ENCODE assay signal across 24 cellular contexts in genomic region chr7:107128748-107129147, GRCh38. TPM values are rescaled to one million over a fixed set of nuclear protein-coding genes. Genes with fewer than 3 reads are reported as not detected.
DNase-seq lines count a peak whose midpoint lies in the region; ATAC-seq, FAIRE-seq and TF ChIP-seq lines count a peak whose summit lies in the region.
"Had no signal": no experiment of that assay in that cellular context is flagged by ENCODE, and none has a peak within 500 bp of the region (broad histone marks: within the 10 kb centered on the region; RNA-seq: fewer than 3 reads in every experiment).

No MANE protein-coding gene starts in this region.

- no peak overlapping the region for H3K4me2 ChIP-seq in HepG2 (ENCODE audit: low read depth, low read length)
- no peak overlapping the region for H3K4me2 ChIP-seq in IMR-90 (ENCODE audit: low read depth, low read length)
- H3K4me2 ChIP-seq: BLaER1 had no signal

- in situ Hi-C loops in HepG2 (cut with HindIII; ENCODE audit: extremely low pct_ligation_motif_present, low pct_unique_long_range_greater_than_20kb) (no loop called here), IMR-90 (cut with MboI; ENCODE audit: low sequenced_read_pairs) (no loop called here)

- H4K5ac ChIP-seq in IMR-90 (ENCODE audit: low read depth, low read length) = no peak overlapping the region

- TF ChIP-seq EP300 in HepG2 (IDR thresholded peaks at IDR 0.05; ENCODE audit: low read depth in 2 of 2, low read length in 2 of 2) (no peak), HepG2 (CRISPR knock-in tag; IDR thresholded peaks at IDR 0.05; ENCODE audit: borderline replicate concordance) (no peak)

- no peak overlapping the region for H3K56ac ChIP-seq in IMR-90 (ENCODE audit: extremely low read depth, insufficient read depth, low read length)

- H3K36me3 ChIP-seq in HepG2 (replicated peaks in 1 of 2; ENCODE audit: control insufficient read depth in 1 of 2, insufficient read depth in 2 of 2, low read length in 2 of 2) = no peaks in the 10 kb centered on the region
- no peaks in the 10 kb centered on the region for H3K36me3 ChIP-seq in right lobe of liver
- H3K36me3 ChIP-seq in IMR-90 (ENCODE audit: control insufficient read depth, insufficient read depth, low read length) = 0 out of 2 replicates have a peak, but pooled peaks cover 2% of the 10 kb centered on the region
- H3K36me3 ChIP-seq in breast epithelium = no peaks in the 10 kb centered on the region
- H3K36me3 ChIP-seq: BE2C, BLaER1 had no signal

- no peaks in the 10 kb centered on the region for H3K79me1 ChIP-seq in IMR-90 (ENCODE audit: low read depth in 1 of 2, low read length in 2 of 2)

- no peak overlapping the region for H2BK5ac ChIP-seq in IMR-90 (ENCODE audit: low read depth, low read length, poor library complexity, severe bottlenecking)

- no peak for TF ChIP-seq CTCF in HepG2 (CRISPR knock-in tag; IDR thresholded peaks at IDR 0.05)
- no peak for TF ChIP-seq CTCF in right lobe of liver (IDR thresholded peaks at IDR 0.05)
- no peak for TF ChIP-seq CTCF in IMR-90 (conservative IDR thresholded peaks at IDR 0.05; ENCODE audit: low read depth, low read length)
- no peak for TF ChIP-seq CTCF in glutamatergic neuron (IDR thresholded peaks at IDR 0.05; ENCODE audit: partially characterized antibody, unreplicated experiment)
- no peak for TF ChIP-seq CTCF in breast epithelium (IDR thresholded peaks at IDR 0.05)

- no peak overlapping the region for H3K18ac ChIP-seq in IMR-90 (ENCODE audit: low read depth, low read length)

- CTCF ChIA-PET in HepG2 (lab: Yijun Ruan, JAX; ENCODE audit: low intra/inter-chr PET ratio, low total read pairs) = no interaction called here
- CTCF ChIA-PET in IMR-90 (lab: Yijun Ruan, JAX) = no interaction called here

- no peak for FAIRE-seq in HepG2 (lab: Jason Lieb, UNC)
- FAIRE-seq: GM12891 had no signal

- H3K9ac ChIP-seq in HepG2 (ENCODE audit: insufficient read depth, low read depth, low read length) (no peak overlapping the region), IMR-90 (ENCODE audit: low read depth, low read length) (no peak overlapping the region)
- H3K9ac ChIP-seq: BLaER1 had no signal

- H3K4me1 ChIP-seq in HepG2 (ENCODE audit: insufficient read depth, low read length) (no peaks in the 10 kb centered on the region), right lobe of liver (no peaks in the 10 kb centered on the region), IMR-90 (ENCODE audit: control insufficient read depth, insufficient read depth, low read length) (no peaks in the 10 kb centered on the region; the same call in none of the 2 replicates), breast epithelium (no peaks in the 10 kb centered on the region)
- H3K4me1 ChIP-seq: BE2C, BLaER1 had no signal

- no peak overlapping the region for H2BK15ac ChIP-seq in IMR-90 (ENCODE audit: low read depth, low read length)

- H4K8ac ChIP-seq in IMR-90 (ENCODE audit: low read depth in 2 of 2, low read length in 2 of 2) = no peak overlapping the region

- no peak overlapping the region for H3K4me3 Mint-ChIP-seq in glutamatergic neuron (ENCODE audit: unreplicated experiment)
- H3K4me3 Mint-ChIP-seq: CD14-positive monocyte; CD4-positive, CD25-positive, alpha-beta regulatory T cell; CD8-positive, alpha-beta memory T cell had no signal

- H4K20me1 ChIP-seq in HepG2 (ENCODE audit: insufficient read depth, low read length) (no peaks in the 10 kb centered on the region), IMR-90 (ENCODE audit: insufficient read depth, low read length) (no peaks in the 10 kb centered on the region)
- H4K20me1 ChIP-seq: BLaER1 had no signal

- no peak overlapping the region for H2BK20ac ChIP-seq in IMR-90 (ENCODE audit: low read depth, low read length)

- peak overlapping the region; percentile 23 for H3K27ac Mint-ChIP-seq in glutamatergic neuron (ENCODE audit: unreplicated experiment)
- H3K27ac Mint-ChIP-seq: CD14-positive monocyte had no signal

- ATAC-seq in HepG2 (no peak), right lobe of liver (no peak), IMR-90 (ENCODE audit: low read depth) (no peak)

- H2AFZ ChIP-seq in HepG2 (ENCODE audit: low read length) (no peak overlapping the region), IMR-90 (replicated peaks; ENCODE audit: low read length, poor library complexity) (no peak overlapping the region)

- 8% methylated on average over 3 of the region's 3 CpGs for WGBS in HepG2 (ENCODE audit: low lambda C conversion rate)
- 83% methylated on average over 3 of the region's 3 CpGs for whole genome bisulfite sequencing in right lobe of liver (ENCODE audit: insufficient coverage, low coverage, low lambda C conversion rate, missing lambda C conversion rate)
- whole genome bisulfite sequencing in IMR-90 (ENCODE audit: extremely low coverage in 2 of 2, insufficient read length in 1 of 2), 2 experiments = no CpG with 5 or more reads among the region's 3 CpGs

- H3K23ac ChIP-seq in IMR-90 (ENCODE audit: low read depth, low read length) = no peak overlapping the region

- H3K9me1 ChIP-seq in IMR-90 (ENCODE audit: insufficient read depth, low read length) = no peaks in the 10 kb centered on the region

- no peak overlapping the region for H2BK120ac ChIP-seq in IMR-90 (ENCODE audit: low read depth, low read length)

- H4K91ac ChIP-seq in IMR-90 (ENCODE audit: insufficient read depth, low read depth, low read length) = no peak overlapping the region

- POLR2A ChIA-PET in HepG2 (lab: Yijun Ruan, JAX) (no interaction called here), IMR-90 (lab: Charles Lee; ENCODE audit: unreplicated experiment) (no interaction called here)

- no peak overlapping the region for H2AK9ac ChIP-seq in IMR-90 (replicated peaks; ENCODE audit: low read depth, low read length, poor library complexity)

- no peak for TF ChIP-seq RAD21 in HepG2 (CRISPR knock-in tag; IDR thresholded peaks at IDR 0.05)
- no peak for TF ChIP-seq RAD21 in IMR-90 (IDR thresholded peaks at IDR 0.05; ENCODE audit: low read length)

- BruUV-seq in HepG2 (replicated peaks; lab: Mats Ljungman, UMichigan) = no TSS peak
- no TSS peak for BruUV-seq in IMR-90 (replicated peaks; lab: Mats Ljungman, UMichigan)

- H2AK5ac ChIP-seq in IMR-90 (ENCODE audit: low read depth, low read length) = no peak overlapping the region

- H3K4me3 ChIP-seq in HepG2 (replicated peaks in 1 of 3; ENCODE audit: insufficient read depth in 1 of 3, low read depth in 2 of 3, low read length in 3 of 3) (no peak overlapping the region), right lobe of liver (no peak overlapping the region), IMR-90 (ENCODE audit: insufficient read depth, low read depth, low read length) (no peak overlapping the region), breast epithelium (no peak overlapping the region)
- H3K4me3 ChIP-seq: BLaER1 had no signal

- intact Hi-C loops in HepG2 (cut with micrococcal nuclease; ENCODE audit: unreplicated experiment) = no loop called here
- intact Hi-C loops in right lobe of liver (cut with DNase I) = no loop called here
- intact Hi-C loops in IMR-90 (cut with micrococcal nuclease) = no loop called here
- intact Hi-C loops in breast epithelium (cut with DNase I; ENCODE audit: low total_unique reads) = no loop called here

- DNase-seq in HepG2 (ENCODE audit: low spot score) (no peak), right lobe of liver (no peak), IMR-90 (no peak), glutamatergic neuron (no peak), breast epithelium (ENCODE audit: low spot score in 2 of 2) (no peak), NCI-H146 (lab: John Stamatoyannopoulos, UW) (no peak)
- DNase-seq: ACHN; BE2C; C1 segment of cervical spinal cord; CD4-positive, alpha-beta memory T cell; CD4-positive, CD25-positive, alpha-beta regulatory T cell; CD8-positive, alpha-beta memory T cell; COR-L47; DMS 273 treated with DMSO at 0.1 percent for 48 hours; DMS153; DMS53; DMS79; DND-41; EL; GF-D8 had no signal

- H3K4me1 Mint-ChIP-seq in glutamatergic neuron (ENCODE audit: low read depth, unreplicated experiment) = peaks cover 16% of the 10 kb centered on the region

- no peaks in the 10 kb centered on the region for H3K36me3 Mint-ChIP-seq in glutamatergic neuron (ENCODE audit: unreplicated experiment)
- H3K36me3 Mint-ChIP-seq: CD4-positive, alpha-beta memory T cell; CD4-positive, CD25-positive, alpha-beta regulatory T cell had no signal

- H3K27me3 ChIP-seq in HepG2 (ENCODE audit: control insufficient read depth in 1 of 2, insufficient read depth in 2 of 2, low read length in 2 of 2) (no peaks in the 10 kb centered on the region; a peak in 1 of 5 replicates), right lobe of liver (no peaks in the 10 kb centered on the region), IMR-90 (ENCODE audit: control insufficient read depth, insufficient read depth, low read length) (no peaks in the 10 kb centered on the region), breast epithelium (no peaks in the 10 kb centered on the region)
- H3K27me3 ChIP-seq: BE2C, BLaER1 had no signal

- H3K27me3 Mint-ChIP-seq in glutamatergic neuron (ENCODE audit: unreplicated experiment) = no peaks in the 10 kb centered on the region
- H3K27me3 Mint-ChIP-seq: CD4-positive, CD25-positive, alpha-beta regulatory T cell; CD8-positive, alpha-beta memory T cell had no signal

- no peak overlapping the region for H3K4ac ChIP-seq in IMR-90 (ENCODE audit: low read depth, low read length)

- no peak overlapping the region for H3K14ac ChIP-seq in IMR-90 (replicated peaks; ENCODE audit: low read depth, low read length)

- TF ChIP-seq POLR2A in HepG2 (IDR thresholded peaks at IDR 0.05; ENCODE audit: insufficient read depth in 1 of 2, low read depth in 2 of 2, low read length in 2 of 2) (no peak), right lobe of liver (IDR thresholded peaks at IDR 0.05) (no peak), IMR-90 (IDR thresholded peaks at IDR 0.05; ENCODE audit: low read depth, low read length) (no peak), breast epithelium (IDR thresholded peaks at IDR 0.05) (no peak)

- dilution Hi-C loops in IMR-90 (cut with HindIII; ENCODE audit: low sequenced_read_pairs, unreplicated experiment) = no loop called here

- H3K27ac ChIP-seq in HepG2 (ENCODE audit: extremely low read length, insufficient read depth, low read length) (no peak overlapping the region), right lobe of liver (no peak overlapping the region), IMR-90 (ENCODE audit: insufficient read depth, low read length) (no peak overlapping the region), breast epithelium (no peak overlapping the region)
- H3K27ac ChIP-seq: 22Rv1, BLaER1 had no signal

- H3K9me3 Mint-ChIP-seq in glutamatergic neuron (ENCODE audit: unreplicated experiment) = no peaks in the 10 kb centered on the region
- H3K9me3 Mint-ChIP-seq: CD4-positive, alpha-beta memory T cell; CD4-positive, CD25-positive, alpha-beta regulatory T cell; CD8-positive, alpha-beta memory T cell had no signal

- H3K9me3 ChIP-seq in HepG2 (ENCODE audit: low read length) (no peaks in the 10 kb centered on the region), right lobe of liver (no peaks in the 10 kb centered on the region), IMR-90 (ENCODE audit: control insufficient read depth, insufficient read depth, low read length) (no peaks in the 10 kb centered on the region), breast epithelium (no peaks in the 10 kb centered on the region)
- H3K9me3 ChIP-seq: BE2C, BLaER1 had no signal

- H3K79me2 ChIP-seq in HepG2 (ENCODE audit: insufficient read depth, low read length) = no peaks in the 10 kb centered on the region

RNA-seq across cellular contexts. Expression of gene HBP1, which starts 40.1 kb away (rescaled TPM):
- total RNA-seq in HepG2 (2016; rRNA removed; fragmentation: Illumina TruSeq; extraction: Trizol) (22.9 and 29.8 TPM in 2 replicates), right lobe of liver (10 to 100 TPM; 30.2 to 50.0 (median 36.9) TPM), IMR-90 (2012; rRNA removed) (69.9 and 70.0 TPM in 2 replicates), glutamatergic neuron (ENCODE audit: unreplicated experiment) (39.7 TPM), breast epithelium (100 to 1,000 TPM; 166 to 269 (median 176) TPM)
- total RNA-seq in HepG2 (2016; cell fraction: cytosol; rRNA removed; fragmentation: Illumina TruSeq; extraction: Trizol; ENCODE audit: low read depth) = 4.4 and 5.2 TPM in 2 replicates
- total RNA-seq in HepG2 (2016; cell fraction: insoluble cytoplasmic fraction; rRNA removed; fragmentation: Illumina TruSeq; extraction: Trizol) = 19.6 and 28.9 TPM in 2 replicates
- total RNA-seq in HepG2 (2016; cell fraction: membrane; rRNA removed; fragmentation: Illumina TruSeq; extraction: Trizol) = 8.0 and 9.4 TPM in 2 replicates
- total RNA-seq in HepG2 (2016; cell fraction: nucleus; rRNA removed; fragmentation: Illumina TruSeq; extraction: Trizol) = 16.5 and 18.0 TPM in 2 replicates
- polyA plus RNA-seq in HepG2 (2011; rRNA removed) (37.8 and 44.1 TPM in 2 replicates), IMR-90 (2012; rRNA removed) (19.0 and 27.1 TPM in 2 replicates)
- 24.4 and 33.9 TPM in 2 replicates for polyA plus RNA-seq in HepG2 (2011; cell fraction: cytosol; rRNA removed)
- 24.5 and 27.2 TPM in 2 replicates for polyA plus RNA-seq in HepG2 (2011; cell fraction: nucleus; rRNA removed)
- polyA plus RNA-seq in HepG2 (2012) = 40.5 and 54.8 TPM in 2 replicates
- polyA plus RNA-seq in HepG2 (2016; cell fraction: cytosol; fragmentation: Illumina TruSeq; extraction: Trizol; ENCODE audit: low read depth) = 1.5 TPM in 2 replicates
- 21.0 and 21.2 TPM in 2 replicates for polyA plus RNA-seq in HepG2 (2016; cell fraction: insoluble cytoplasmic fraction; fragmentation: Illumina TruSeq; extraction: Trizol; ENCODE audit: low read depth)
- polyA plus RNA-seq in HepG2 (2016; cell fraction: membrane; fragmentation: Illumina TruSeq; extraction: Trizol; ENCODE audit: low read depth) = 3.2 and 3.9 TPM in 2 replicates
- 13.2 and 18.0 TPM in 2 replicates for polyA plus RNA-seq in HepG2 (2016; cell fraction: nucleus; fragmentation: Illumina TruSeq; extraction: Trizol; ENCODE audit: insufficient read depth, low read depth)
- 46.4 and 47.9 TPM in 2 replicates for polyA minus RNA-seq in HepG2 (2011; rRNA and poly(A)+ RNA removed; ENCODE audit: low replicate concordance)
- 25.5 and 31.9 TPM in 2 replicates for polyA minus RNA-seq in HepG2 (2011; cell fraction: cytosol; rRNA and poly(A)+ RNA removed)
- polyA minus RNA-seq in HepG2 (2011; cell fraction: nucleus; rRNA and poly(A)+ RNA removed) = 109 and 115 TPM in 2 replicates
- 7.8 and 10.8 TPM in 2 replicates for polyA plus RNA-seq in IMR-90 (2012; cell fraction: cytosol; rRNA removed)
- polyA plus RNA-seq in IMR-90 (2012; cell fraction: nucleus; rRNA removed; ENCODE audit: low replicate concordance) = 11.3 and 41.1 TPM in 2 replicates
